Comparison of ENCODE assay signal across 21 cellular contexts in the genomic region with DNA sequence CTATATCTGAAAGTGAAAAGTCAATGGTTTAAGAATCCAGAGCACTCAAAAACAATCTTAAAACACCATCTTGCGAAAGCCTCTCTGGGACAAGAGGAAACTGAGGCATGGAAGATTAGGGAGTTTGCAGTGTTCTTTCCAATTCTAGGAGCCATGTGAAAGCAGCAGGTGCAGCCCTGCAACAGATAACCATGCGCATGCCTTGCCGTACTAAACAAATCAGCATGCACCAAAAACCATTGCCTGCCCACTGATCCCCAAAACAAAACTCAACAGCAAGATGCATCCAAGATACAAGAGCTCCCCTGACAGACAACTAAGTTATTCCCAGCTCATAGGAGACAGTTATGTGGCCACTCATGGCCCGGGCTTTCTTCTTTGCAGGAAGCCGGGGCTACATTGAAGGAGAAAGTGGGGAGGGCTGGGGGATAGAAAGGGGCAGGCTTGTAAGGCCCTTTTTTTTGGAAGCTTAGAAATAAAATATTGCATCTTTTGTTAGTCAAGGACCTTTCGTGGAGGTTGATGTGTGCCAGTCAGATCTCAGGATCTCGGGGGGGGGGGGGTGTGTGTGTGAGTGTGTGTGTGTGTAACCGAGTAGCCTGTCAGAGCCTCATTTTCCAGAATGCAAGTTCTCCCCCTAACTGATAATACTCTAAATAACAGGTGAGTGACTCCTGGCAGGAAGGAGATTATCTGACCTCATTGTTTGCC.
"Had no signal": no experiment of that assay in that cellular context is flagged by ENCODE, and none has a peak within 500 bp of the region (broad histone marks: within the 10 kb centered on the region; RNA-seq: fewer than 3 reads in every experiment).

No MANE protein-coding gene starts in this region.

- H3K27ac ChIP-seq: body of pancreas, epithelial cell of prostate, foreskin keratinocyte, lower lobe of right lung, neutrophil, pancreas, testis had no signal

- H3K4me3 Mint-ChIP-seq: activated CD4-positive, alpha-beta T cell treated with anti-CD3 and anti-CD28 coated beads, Interleukin-2, amount 10 ng/mL, durations not matched to agents 24 days and 14 days; activated CD8-positive, alpha-beta T cell treated with anti-CD3 and anti-CD28 coated beads for 36 hours; activated T-helper 17 cell treated with anti-CD3 and anti-CD28 coated beads, Interleukin-2, amount 50 U/mL, for 72 hours; effector memory CD8-positive, alpha-beta T cell; natural killer cell; stimulated activated memory B cell treated with anti-CD40 and anti-IgM and Interleukin-4, amounts not matched to agents 10 μg/mL and 1 μg/mL and 100 μg/mL, for 72 hours; type B pancreatic cell had no signal

- H3K4me1 ChIP-seq: body of pancreas, foreskin keratinocyte, lower lobe of right lung, testis had no signal

- H3K27me3 Mint-ChIP-seq: type B pancreatic cell had no signal

- H3K36me3 Mint-ChIP-seq: natural killer cell; stimulated activated memory B cell treated with anti-CD40 and anti-IgM and Interleukin-4, amounts not matched to agents 10 μg/mL and 1 μg/mL and 100 μg/mL, for 72 hours; type B pancreatic cell had no signal

- DNase-seq: activated CD4-positive, alpha-beta T cell treated with anti-CD3 and anti-CD28 coated beads, Interleukin-2, amount 10 ng/mL, durations not matched to agents 24 days and 14 days; activated CD8-positive, alpha-beta T cell treated with anti-CD3 and anti-CD28 coated beads for 36 hours; activated naive CD4-positive, alpha-beta T cell; activated T-cell treated with anti-CD3 and anti-CD28 coated beads, Interleukin-2, amount 50 U/mL, for 1 hour; body of pancreas; effector memory CD8-positive, alpha-beta T cell; foreskin keratinocyte; glutamatergic neuron; hippocampal formation; islet precursor cell; lower lobe of right lung; natural killer cell; pancreas; stimulated activated CD4-positive, alpha-beta T cell treated with anti-CD3 and anti-CD28 coated beads, Interleukin-4, amount 100 ng/mL, for 4 hours; testis had no signal

- H3K36me3 ChIP-seq: lower lobe of right lung, neutrophil, pancreas had no signal

- H3K9me3 ChIP-seq: body of pancreas, lower lobe of right lung, neutrophil, pancreas, testis had no signal

- H3K9me3 Mint-ChIP-seq: activated CD4-positive, alpha-beta T cell treated with anti-CD3 and anti-CD28 coated beads, Interleukin-2, amount 10 ng/mL, durations not matched to agents 24 days and 14 days; activated CD8-positive, alpha-beta T cell treated with anti-CD3 and anti-CD28 coated beads for 36 hours; activated T-helper 17 cell treated with anti-CD3 and anti-CD28 coated beads, Interleukin-2, amount 50 U/mL, for 72 hours; effector memory CD8-positive, alpha-beta T cell; natural killer cell; type B pancreatic cell had no signal

- H3K4me1 Mint-ChIP-seq: activated CD4-positive, alpha-beta T cell treated with anti-CD3 and anti-CD28 coated beads, Interleukin-2, amount 10 ng/mL, durations not matched to agents 24 days and 14 days; activated T-helper 17 cell treated with anti-CD3 and anti-CD28 coated beads, Interleukin-2, amount 50 U/mL, for 72 hours; stimulated activated memory B cell treated with anti-CD40 and anti-IgM and Interleukin-4, amounts not matched to agents 10 μg/mL and 1 μg/mL and 100 μg/mL, for 72 hours had no signal

- H3K4me3 ChIP-seq: body of pancreas, lower lobe of right lung, pancreas, smooth muscle cell, testis had no signal

- H3K27ac Mint-ChIP-seq: activated CD4-positive, alpha-beta T cell treated with anti-CD3 and anti-CD28 coated beads, Interleukin-2, amount 10 ng/mL, durations not matched to agents 24 days and 14 days; activated CD8-positive, alpha-beta T cell treated with anti-CD3 and anti-CD28 coated beads for 36 hours; activated T-helper 17 cell treated with anti-CD3 and anti-CD28 coated beads, Interleukin-2, amount 50 U/mL, for 72 hours; effector memory CD8-positive, alpha-beta T cell; natural killer cell; stimulated activated memory B cell treated with anti-CD40 and anti-IgM and Interleukin-4, amounts not matched to agents 10 μg/mL and 1 μg/mL and 100 μg/mL, for 72 hours; type B pancreatic cell had no signal

- H3K4me2 ChIP-seq: smooth muscle cell had no signal

- H3K27me3 ChIP-seq: pancreas, testis had no signal
